8 cellular contexts compared by ENCODE assay signal in the genomic region with DNA sequence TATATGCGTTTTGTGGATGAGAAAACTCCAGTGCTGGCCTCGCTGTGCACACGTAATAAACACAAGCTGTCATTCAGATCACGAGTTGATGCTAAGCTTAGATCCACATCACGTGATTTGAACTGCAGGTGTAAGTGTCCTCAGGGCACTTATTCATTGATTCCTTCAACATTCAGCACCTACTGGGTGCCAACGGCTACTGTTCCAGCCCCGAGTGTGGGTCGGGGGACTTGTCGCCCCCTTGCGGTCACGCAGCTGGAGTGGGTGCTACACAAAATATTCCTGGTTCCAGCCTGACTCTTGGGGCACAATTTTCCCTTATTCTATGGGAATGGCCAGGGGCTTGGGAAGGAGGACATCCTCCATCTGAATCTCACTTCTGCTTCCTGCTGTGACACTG. TPM values are rescaled to one million over a fixed set of nuclear protein-coding genes. Genes with fewer than 3 reads are reported as not detected.
DNase-seq lines count a peak whose midpoint lies in the region; ATAC-seq and TF ChIP-seq lines count a peak whose summit lies in the region.

No MANE protein-coding gene starts in this region.

- H3K27ac ChIP-seq in mammary epithelial cell (ENCODE audit: insufficient read depth, low read depth, low read length) (no peak overlapping the region), esophagus muscularis mucosa (replicated peaks in 1 of 4) (no peak overlapping the region), stomach (no peak overlapping the region)

- no peak overlapping the region for H3K9ac ChIP-seq in mammary epithelial cell (ENCODE audit: insufficient read depth, low read length)

- H3K4me3 ChIP-seq in mammary epithelial cell (replicated peaks in 1 of 3; ENCODE audit: insufficient read depth in 1 of 3, low read depth in 2 of 3, low read length in 3 of 3) (no peak overlapping the region), esophagus muscularis mucosa (no peak overlapping the region), stomach (no peak overlapping the region)

- in situ Hi-C loops in mammary epithelial cell (cut with MboI; ENCODE audit: low sequenced_read_pairs in 2 of 2) = no loop called here

- TF ChIP-seq EP300 in esophagus muscularis mucosa (IDR thresholded peaks at IDR 0.05) = no peak
- no peak for TF ChIP-seq EP300 in stomach (IDR thresholded peaks at IDR 0.05)

- TF ChIP-seq POLR2A in esophagus muscularis mucosa (IDR thresholded peaks at IDR 0.05; ENCODE audit: low read depth) = no peak
- no peak for TF ChIP-seq POLR2A in stomach (IDR thresholded peaks at IDR 0.05)

- peak; percentile 31 for DNase-seq in MCF 10A (ENCODE audit: unreplicated experiment)
- DNase-seq in mammary epithelial cell = no peak
- DNase-seq in NCI-H510A (lab: John Stamatoyannopoulos, UW) = peak; percentile 64
- DNase-seq in esophagus muscularis mucosa (ENCODE audit: extremely low spot score) = no peak
- peak; percentile 34 for DNase-seq in stomach
- no peak for DNase-seq in cortex of kidney (lab: John Stamatoyannopoulos, UW)
- no peak for DNase-seq in A172 (ENCODE audit: low spot score)

- WGBS in mammary epithelial cell (ENCODE audit: low coverage, missing lambda C conversion rate) = 66% methylated on average over 11 of the region's 11 CpGs
- WGBS in esophagus muscularis mucosa = 74% methylated on average over 5 of the region's 11 CpGs
- WGBS in stomach, 5 donors = 34 to 45% (median 42%) methylated on average over 10 to 11 of the region's 11 CpGs

- POLR2A ChIA-PET in MCF 10A (lab: Yijun Ruan, JAX) = no interaction called here

- dilution Hi-C loops in mammary epithelial cell (cut with HindIII; ENCODE audit: low sequenced_read_pairs) = no loop called here

- H2AFZ ChIP-seq in mammary epithelial cell (ENCODE audit: low read depth, low read length) = no peak overlapping the region

- H3K4me3 Mint-ChIP-seq in MCF 10A (ENCODE audit: unreplicated experiment) = no peak overlapping the region

- H3K79me2 ChIP-seq in mammary epithelial cell (ENCODE audit: insufficient read depth, low read length) = peaks cover 70% of the 10 kb centered on the region

- H3K9me3 Mint-ChIP-seq in MCF 10A (ENCODE audit: unreplicated experiment) = no peaks in the 10 kb centered on the region

- no peak overlapping the region for H3K27ac Mint-ChIP-seq in MCF 10A (ENCODE audit: low read depth, unreplicated experiment)

- peaks cover 7% of the 10 kb centered on the region for H3K4me1 Mint-ChIP-seq in MCF 10A (ENCODE audit: insufficient read depth, unreplicated experiment)

- H3K36me3 Mint-ChIP-seq in MCF 10A (ENCODE audit: insufficient read depth, unreplicated experiment) = peaks cover 11% of the 10 kb centered on the region

- H3K27me3 ChIP-seq in mammary epithelial cell (ENCODE audit: insufficient read depth, low read length) = no peaks in the 10 kb centered on the region
- peaks cover 0 to 9% (median 0%) of the 10 kb centered on the region in 4 donors for H3K27me3 ChIP-seq in esophagus muscularis mucosa
- H3K27me3 ChIP-seq in stomach = peaks cover 0 to 11% (median 0%) of the 10 kb centered on the region in 3 donors

- no peaks in the 10 kb centered on the region for H4K20me1 ChIP-seq in mammary epithelial cell (ENCODE audit: insufficient read depth, low read length)

- intact Hi-C loops in MCF 10A (cut with micrococcal nuclease) = loop anchor here (1.0 to 5.0 kb wide), 2 partner anchors 43 to 441 kb away; no protein-coding TSS in a partner anchor
- intact Hi-C loops in mammary epithelial cell (cut with micrococcal nuclease) = loop anchor here (1.0 kb wide), 1 partner anchor 43 kb away; no protein-coding TSS in a partner anchor
- intact Hi-C loops in esophagus muscularis mucosa (cut with DNase I) = loop anchor here (10.0 kb wide), 2 partner anchors 414 to 444 kb away; no protein-coding TSS in a partner anchor
- intact Hi-C loops in stomach (cut with DNase I; ENCODE audit: low total_unique reads) = loop anchor here (10.0 kb wide), 1 partner anchor 444 kb away; no protein-coding TSS in a partner anchor

- CTCF ChIA-PET in MCF 10A (lab: Yijun Ruan, JAX) = interaction anchor here (0.5 to 2.0 kb wide), 13 partner anchors 12 to 443 kb away, joined by 3 to 10 read pairs (median 3); no protein-coding TSS in a partner anchor
- CTCF ChIA-PET in mammary epithelial cell (lab: Charles Lee; ENCODE audit: low non-redundant PET) = interaction anchor here (0.5 kb wide), 1 partner anchor 43 kb away, joined by 4 read pairs; no protein-coding TSS in a partner anchor

- no peaks in the 10 kb centered on the region for H3K9me3 ChIP-seq in mammary epithelial cell (replicated peaks; ENCODE audit: insufficient read depth, low read length)
- H3K9me3 ChIP-seq in esophagus muscularis mucosa = no peaks in the 10 kb centered on the region
- H3K9me3 ChIP-seq in stomach = no peaks in the 10 kb centered on the region

- H3K36me3 ChIP-seq in mammary epithelial cell (ENCODE audit: insufficient read depth, low read length) (peaks cover 10% of the 10 kb centered on the region), esophagus muscularis mucosa (no peaks in the 10 kb centered on the region), stomach (no peaks in the 10 kb centered on the region)

- BruUV-seq in MCF 10A (replicated peaks; lab: Mats Ljungman, UMichigan) (no TSS peak), mammary epithelial cell (replicated peaks; lab: Mats Ljungman, UMichigan) (no TSS peak)

- no peak for ATAC-seq in HG02840 (IDR thresholded peaks at IDR 0.05; ENCODE audit: low FRiP score, unreplicated experiment)

- TF ChIP-seq CTCF in MCF 10A (IDR thresholded peaks at IDR 0.05; ENCODE audit: unreplicated experiment) = peak; percentile 41
- peak in 1 of 2 donors; percentile 15 for TF ChIP-seq CTCF in mammary epithelial cell (conservative IDR thresholded peaks at IDR 0.05 in 1 of 2, IDR thresholded peaks at IDR 0.05 in 1 of 2; ENCODE audit: extremely low read depth in 1 of 2, insufficient read depth in 1 of 2, low read depth in 1 of 2, low read length in 2 of 2)
- TF ChIP-seq CTCF in esophagus muscularis mucosa (IDR thresholded peaks at IDR 0.05) = peak; percentile 24 to 49 (median 34)
- TF ChIP-seq CTCF in stomach (IDR thresholded peaks at IDR 0.05) = peak in 4 of 7 experiments; percentile 10 to 46 (median 29)

- no peak overlapping the region for H3K4me2 ChIP-seq in mammary epithelial cell (ENCODE audit: insufficient read depth, low read depth, low read length)

- H3K4me1 ChIP-seq in mammary epithelial cell (ENCODE audit: insufficient read depth, low read length) (peaks cover 77% of the 10 kb centered on the region), esophagus muscularis mucosa (peaks cover 13 to 29% (median 23%) of the 10 kb centered on the region in 4 donors), stomach (peaks cover 0 to 29% (median 5%) of the 10 kb centered on the region in 4 donors)

- H3K27me3 Mint-ChIP-seq in MCF 10A (ENCODE audit: insufficient read depth, unreplicated experiment) = no peaks in the 10 kb centered on the region

RNA-seq across cellular contexts. Expression of gene GINS2, which starts 29.9 kb away (rescaled TPM):
- total RNA-seq in MCF 10A (2022) (6.9 and 11.3 TPM in 2 replicates), mammary epithelial cell (10 to 100 TPM in 1 of 2 donors, 1 to 10 TPM in 1; 1.5 to 32.5 TPM), esophagus muscularis mucosa (under 1 TPM in 2 of 4 donors, not detected in 2; 0.17 to 0.84 TPM), stomach (1 to 10 TPM in 3 of 5 donors, under 1 TPM in 1, not detected in 1; 0.87 to 2.0 (median 1.9) TPM)
- polyA plus RNA-seq in mammary epithelial cell (23.2 TPM), stomach (1 to 10 TPM; 1.5 to 3.6 (median 2.9) TPM)
- 8.8 TPM for polyA minus RNA-seq in mammary epithelial cell
- 67.4 and 68.3 TPM in 2 replicates for total RNA-seq in A172 (2014; rRNA removed; shearing (Covaris generic))

RNA-seq across cellular contexts. Expression of gene C16orf74, which starts 32.2 kb away (rescaled TPM):
- total RNA-seq in MCF 10A (2022) = 62.6 and 68.5 TPM in 2 replicates
- 100 to 1,000 TPM in 1 of 2 donors, 10 to 100 TPM in 1; 19.7 to 121 TPM for total RNA-seq in mammary epithelial cell
- 81.5 TPM for polyA plus RNA-seq in mammary epithelial cell
- polyA minus RNA-seq in mammary epithelial cell = 37.0 TPM
- total RNA-seq in esophagus muscularis mucosa = 1 to 10 TPM in 1 of 4 donors, under 1 TPM in 2, not detected in 1; 0.83 to 2.4 (median 0.83) TPM
- total RNA-seq in stomach = 10 to 100 TPM in 1 of 5 donors, 1 to 10 TPM in 2, not detected in 2; 1.1 to 24.9 (median 2.9) TPM
- polyA plus RNA-seq in stomach = 10 to 100 TPM in 1 of 3 donors, 1 to 10 TPM in 1, not detected in 1; 4.6 to 12.4 TPM
- 10.9 and 11.1 TPM in 2 replicates for total RNA-seq in A172 (2014; rRNA removed; shearing (Covaris generic))

Comparison
In these comparisons a context has a peak if more than half of its experiments do, and no peak if none do; other contexts are left out.
1. DNase-seq: peak in MCF 10A (single experiment), NCI-H510A (single experiment) and stomach (single experiment); none in mammary epithelial cell (single experiment), esophagus muscularis mucosa (single experiment), cortex of kidney (single experiment) and A172 (single experiment).